Comparison of ENCODE assay signal across 20 cellular contexts in the genomic region with DNA sequence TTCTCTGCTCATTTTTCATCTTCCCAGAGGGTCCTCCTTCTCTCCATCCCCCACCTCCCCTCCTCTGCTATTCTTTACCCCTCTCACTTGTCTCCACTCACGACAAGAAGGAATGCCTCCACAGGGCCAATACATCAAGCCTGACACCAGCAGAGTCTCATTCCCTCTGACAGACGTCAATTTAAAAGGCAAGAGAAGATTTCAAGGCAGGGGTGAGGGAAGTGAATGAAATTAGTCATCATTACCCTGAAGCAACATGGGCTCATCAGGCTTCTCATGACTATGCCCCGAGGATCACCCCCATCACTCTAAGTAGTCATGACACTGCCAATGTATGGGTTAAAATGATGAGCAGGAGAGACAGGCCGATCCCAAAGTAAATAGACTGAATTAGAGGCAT.
"Had no signal": no experiment of that assay in that cellular context is flagged by ENCODE, and none has a peak within 500 bp of the region (broad histone marks: within the 10 kb centered on the region; RNA-seq: fewer than 3 reads in every experiment).

No MANE protein-coding gene starts in this region.

- H3K9me3 Mint-ChIP-seq: activated naive CD4-positive, alpha-beta T cell treated with anti-CD3 and anti-CD28 coated beads, Interleukin-2, amount 50 U/mL, for 72 hours had no signal

- H3K36me3 ChIP-seq: neutrophil, upper lobe of right lung had no signal

- H3K27me3 Mint-ChIP-seq: natural killer cell treated with Interleukin-12 subunit alpha and Interleukin-12 subunit beta and Interleukin-15 and Interleukin-18, amount 100 ng/mL, for 72 hours had no signal

- H3K9me3 ChIP-seq: neutrophil, upper lobe of right lung had no signal

- H3K27me3 ChIP-seq: hepatocyte, neutrophil, upper lobe of right lung had no signal

- H3K4me3 ChIP-seq: hepatocyte, upper lobe of right lung had no signal

- H3K27ac Mint-ChIP-seq: activated CD8-positive, alpha-beta T cell treated with anti-CD3 and anti-CD28 coated beads, Interleukin-2, amount 10 ng/mL, durations not matched to agents 7 days and 5 days; natural killer cell treated with Interleukin-12 subunit alpha and Interleukin-12 subunit beta and Interleukin-15 and Interleukin-18, amount 100 ng/mL, for 72 hours had no signal

- H3K27ac ChIP-seq: hepatocyte, neutrophil, parathyroid adenoma, upper lobe of right lung had no signal

- DNase-seq: activated CD4-positive, alpha-beta T cell treated with anti-CD3 and anti-CD28 coated beads for 1 hour; activated CD4-positive, alpha-beta T cell treated with anti-CD3 and anti-CD28 coated beads, Interleukin-2, amount 50 U/mL, for 1 hour; activated CD8-positive, alpha-beta T cell treated with anti-CD3 and anti-CD28 coated beads, Interleukin-2, amount 10 ng/mL, durations not matched to agents 7 days and 5 days; aorta; central memory CD4-positive, alpha-beta T cell; dermis blood vessel endothelial cell; effector memory CD4-positive, alpha-beta T cell; glutamatergic neuron; left ventricle myocardium superior; mammary epithelial cell; stimulated activated CD4-positive, alpha-beta T cell treated with anti-CD3 and anti-CD28 coated beads, Interleukin-4, amount 100 ng/mL, for 1 hour; stimulated activated naive CD8-positive, alpha-beta T cell treated with anti-CD3 and anti-CD28 coated beads, Interleukin-15, Interleukin-2, amounts not matched to agents 100 U/mL and 50 U/mL, for 24 hours; T-helper 2 cell; upper lobe of right lung had no signal

- H3K36me3 Mint-ChIP-seq: activated naive CD4-positive, alpha-beta T cell treated with anti-CD3 and anti-CD28 coated beads, Interleukin-2, amount 50 U/mL, for 72 hours; brain; natural killer cell treated with Interleukin-12 subunit alpha and Interleukin-12 subunit beta and Interleukin-15 and Interleukin-18, amount 100 ng/mL, for 72 hours had no signal

- H3K4me1 ChIP-seq: upper lobe of right lung had no signal

- H3K4me3 Mint-ChIP-seq: activated CD8-positive, alpha-beta T cell treated with anti-CD3 and anti-CD28 coated beads, Interleukin-2, amount 10 ng/mL, durations not matched to agents 7 days and 5 days; brain; natural killer cell treated with Interleukin-12 subunit alpha and Interleukin-12 subunit beta and Interleukin-15 and Interleukin-18, amount 100 ng/mL, for 72 hours had no signal
